Comparison of ENCODE assay signal across 11 cellular contexts in genomic region chr5:139611703-139612584, GRCh38. TPM values are rescaled to one million over a fixed set of nuclear protein-coding genes. Genes with fewer than 3 reads are reported as not detected.
DNase-seq lines count a peak whose midpoint lies in the region; ATAC-seq and TF ChIP-seq lines count a peak whose summit lies in the region.
"Had no signal": no experiment of that assay in that cellular context is flagged by ENCODE, and none has a peak within 500 bp of the region (broad histone marks: within the 10 kb centered on the region; RNA-seq: fewer than 3 reads in every experiment).

No MANE protein-coding gene starts in this region.

- TF ChIP-seq CTCF in SK-N-SH (IDR thresholded peaks at IDR 0.05) (no peak), osteocyte (IDR thresholded peaks at IDR 0.05) (no peak), endothelial cell (IDR thresholded peaks at IDR 0.05; ENCODE audit: unreplicated experiment) (no peak)

- no peak overlapping the region for H3K4me2 ChIP-seq in SK-N-SH

- no peak overlapping the region for H3K4me3 ChIP-seq in SK-N-SH (ENCODE audit: low read depth in 2 of 2, low read length in 1 of 2)
- no peak overlapping the region for H3K4me3 ChIP-seq in naive thymus-derived CD4-positive, alpha-beta T cell (ENCODE audit: low read length)

- DNase-seq in SK-N-SH, result no peak
- no peak for DNase-seq in activated naive CD8-positive, alpha-beta T cell treated with anti-CD3 and anti-CD28 coated beads, Interleukin-2, amount 10 ng/mL, durations not matched to agents 7 days and 5 days
- DNase-seq in naive thymus-derived CD4-positive, alpha-beta T cell, result no peak
- no peak for DNase-seq in DMS79 treated with DMSO at 0.1 percent for 48 hours (lab: John Stamatoyannopoulos, UW)
- DNase-seq in osteocyte (ENCODE audit: extremely low spot score, unreplicated experiment), result no peak
- no peak for DNase-seq in endothelial cell (ENCODE audit: low spot score)
- DNase-seq: Calu3, NCI-H1417 treated with DMSO at 0.1 percent for 48 hours, NCI-H526 had no signal

- ATAC-seq in SK-N-SH treated with all-trans-retinoic acid at 6 μM for 48 hours (peak; percentile 47), GM19463 (IDR thresholded peaks at IDR 0.05; ENCODE audit: unreplicated experiment) (peak; percentile 60)
- ATAC-seq in activated naive CD8-positive, alpha-beta T cell treated with anti-CD3 and anti-CD28 coated beads, Interleukin-2, amount 10 ng/mL, durations not matched to agents 7 days and 5 days (ENCODE audit: low read depth), result peak; percentile 30
- no peak for ATAC-seq in naive thymus-derived CD4-positive, alpha-beta T cell

- peaks cover 8% of the 10 kb centered on the region for H3K36me3 Mint-ChIP-seq in activated naive CD8-positive, alpha-beta T cell treated with anti-CD3 and anti-CD28 coated beads, Interleukin-2, amount 10 ng/mL, durations not matched to agents 7 days and 5 days
- peaks cover 0 to 4% (median 2%) of the 10 kb centered on the region in 5 donors for H3K36me3 Mint-ChIP-seq in naive thymus-derived CD4-positive, alpha-beta T cell
- H3K36me3 Mint-ChIP-seq in osteocyte (ENCODE audit: unreplicated experiment) (peaks cover 20% of the 10 kb centered on the region), endothelial cell (ENCODE audit: low read depth, unreplicated experiment) (peaks cover 18% of the 10 kb centered on the region)

- no peaks in the 10 kb centered on the region for H3K9me2 ChIP-seq in SK-N-SH

- POLR2A ChIA-PET in SK-N-SH (lab: Yijun Ruan, JAX), result no interaction called here
- POLR2A ChIA-PET in activated naive CD8-positive, alpha-beta T cell treated with anti-CD3 and anti-CD28 coated beads, Interleukin-2, amount 10 ng/mL, durations not matched to agents 7 days and 5 days (lab: Charles Lee), result interaction anchor here (2.5 kb wide), 1 partner anchor 51 kb away, joined by 8 read pairs; the partner anchor contains the start of gene UBE2D2
- POLR2A ChIA-PET in naive thymus-derived CD4-positive, alpha-beta T cell (lab: Charles Lee), result interaction anchor here (1.2 kb wide), 1 partner anchor 46 kb away, joined by 3 read pairs; no protein-coding TSS in a partner anchor

- no peak overlapping the region; a peak in 1 of 4 replicates for H3K27ac ChIP-seq in SK-N-SH (ENCODE audit: low read depth in 2 of 2, low read length in 1 of 2)
- no peak overlapping the region for H3K27ac ChIP-seq in naive thymus-derived CD4-positive, alpha-beta T cell (ENCODE audit: low read depth, low read length)

- CTCF ChIA-PET in SK-N-SH (lab: Yijun Ruan, JAX), result interaction anchor here (1.4 to 2.6 kb wide), 3 partner anchors 15 to 154 kb away, joined by 4 to 6 read pairs (median 6); no protein-coding TSS in a partner anchor
- CTCF ChIA-PET in naive thymus-derived CD4-positive, alpha-beta T cell (lab: Charles Lee), result interaction anchor here (0.6 to 1.4 kb wide), 3 partner anchors 11 to 189 kb away, joined by 3 to 9 read pairs (median 3); no protein-coding TSS in a partner anchor

- H3K27ac Mint-ChIP-seq in activated naive CD8-positive, alpha-beta T cell treated with anti-CD3 and anti-CD28 coated beads, Interleukin-2, amount 10 ng/mL, durations not matched to agents 7 days and 5 days, result no peak overlapping the region
- peak overlapping the region in 8 of 9 donors; percentile 7 to 75 (median 56) for H3K27ac Mint-ChIP-seq in naive thymus-derived CD4-positive, alpha-beta T cell
- H3K27ac Mint-ChIP-seq in osteocyte (ENCODE audit: unreplicated experiment) (no peak overlapping the region), endothelial cell (ENCODE audit: unreplicated experiment) (no peak overlapping the region)

- H3K4me1 ChIP-seq in SK-N-SH (ENCODE audit: control insufficient read depth in 1 of 2, insufficient read depth in 2 of 2, low read depth in 1 of 2, low read length in 1 of 2), result no peaks in the 10 kb centered on the region
- peaks cover 0 to 4% of the 10 kb centered on the region in 2 donors for H3K4me1 ChIP-seq in naive thymus-derived CD4-positive, alpha-beta T cell (ENCODE audit: control insufficient read depth in 2 of 2, insufficient read depth in 2 of 2, low read length in 2 of 2)

- H3K27me3 ChIP-seq in SK-N-SH (ENCODE audit: insufficient read depth), result no peaks in the 10 kb centered on the region
- H3K27me3 ChIP-seq in naive thymus-derived CD4-positive, alpha-beta T cell (ENCODE audit: control insufficient read depth in 2 of 2, insufficient read depth in 2 of 2, low read length in 2 of 2), result no peaks in the 10 kb centered on the region

- no peaks in the 10 kb centered on the region for H3K9me3 ChIP-seq in SK-N-SH
- H3K9me3 ChIP-seq in naive thymus-derived CD4-positive, alpha-beta T cell (ENCODE audit: control insufficient read depth in 2 of 3, low read length in 3 of 3), result no peaks in the 10 kb centered on the region

- intact Hi-C loops in naive thymus-derived CD4-positive, alpha-beta T cell (cut with micrococcal nuclease), result loop anchor here (5.0 kb wide), 1 partner anchor 35 kb away; no protein-coding TSS in a partner anchor

- H3K9ac ChIP-seq in SK-N-SH, result no peak overlapping the region

- H3K4me3 Mint-ChIP-seq in activated naive CD8-positive, alpha-beta T cell treated with anti-CD3 and anti-CD28 coated beads, Interleukin-2, amount 10 ng/mL, durations not matched to agents 7 days and 5 days, result no peak overlapping the region
- H3K4me3 Mint-ChIP-seq in naive thymus-derived CD4-positive, alpha-beta T cell, result no peak overlapping the region
- H3K4me3 Mint-ChIP-seq in osteocyte (ENCODE audit: unreplicated experiment) (no peak overlapping the region), endothelial cell (ENCODE audit: unreplicated experiment) (no peak overlapping the region)

- TF ChIP-seq RAD21 in SK-N-SH (IDR thresholded peaks at IDR 0.05; ENCODE audit: low read length), result no peak

- H3K79me2 ChIP-seq in SK-N-SH (ENCODE audit: insufficient read depth), result peaks cover 94% of the 10 kb centered on the region

- peaks cover 28% of the 10 kb centered on the region for H4K20me1 ChIP-seq in SK-N-SH (ENCODE audit: insufficient read depth)

- TF ChIP-seq EP300 in SK-N-SH (IDR thresholded peaks at IDR 0.05; ENCODE audit: borderline replicate concordance in 1 of 2, low read depth in 1 of 2, low read length in 1 of 2), result no peak

- H3K4me1 Mint-ChIP-seq in activated naive CD8-positive, alpha-beta T cell treated with anti-CD3 and anti-CD28 coated beads, Interleukin-2, amount 10 ng/mL, durations not matched to agents 7 days and 5 days, result peaks cover 11% of the 10 kb centered on the region
- peaks cover 7 to 48% (median 30%) of the 10 kb centered on the region in 7 donors for H3K4me1 Mint-ChIP-seq in naive thymus-derived CD4-positive, alpha-beta T cell
- H3K4me1 Mint-ChIP-seq in osteocyte (ENCODE audit: unreplicated experiment), result peaks cover 6% of the 10 kb centered on the region
- H3K4me1 Mint-ChIP-seq in endothelial cell (ENCODE audit: unreplicated experiment), result no peaks in the 10 kb centered on the region

- peaks cover 13 to 22% of the 10 kb centered on the region in 2 experiments for H3K36me3 ChIP-seq in SK-N-SH (replicated peaks in 1 of 2; ENCODE audit: control insufficient read depth in 1 of 2, insufficient read depth in 2 of 2, low read length in 1 of 2)
- H3K36me3 ChIP-seq in naive thymus-derived CD4-positive, alpha-beta T cell (ENCODE audit: control insufficient read depth in 2 of 3, insufficient read depth in 3 of 3, low read length in 3 of 3), result peaks cover 0 to 23% (median 6%) of the 10 kb centered on the region in 3 experiments

- H3F3A ChIP-seq in SK-N-SH (replicated peaks; ENCODE audit: insufficient read depth), result peaks cover 15% of the 10 kb centered on the region

- H3K9me3 Mint-ChIP-seq in activated naive CD8-positive, alpha-beta T cell treated with anti-CD3 and anti-CD28 coated beads, Interleukin-2, amount 10 ng/mL, durations not matched to agents 7 days and 5 days, result no peaks in the 10 kb centered on the region
- H3K9me3 Mint-ChIP-seq in naive thymus-derived CD4-positive, alpha-beta T cell, result no peaks in the 10 kb centered on the region
- no peaks in the 10 kb centered on the region for H3K9me3 Mint-ChIP-seq in osteocyte (ENCODE audit: unreplicated experiment)
- H3K9me3 Mint-ChIP-seq in endothelial cell (ENCODE audit: unreplicated experiment), result no peaks in the 10 kb centered on the region

- H2AFZ ChIP-seq in SK-N-SH (ENCODE audit: low read depth), result no peak overlapping the region

- 91% methylated on average over 5 of the region's 5 CpGs for WGBS in SK-N-SH (ENCODE audit: low lambda C conversion rate)

- no peaks in the 10 kb centered on the region for H3K27me3 Mint-ChIP-seq in activated naive CD8-positive, alpha-beta T cell treated with anti-CD3 and anti-CD28 coated beads, Interleukin-2, amount 10 ng/mL, durations not matched to agents 7 days and 5 days
- H3K27me3 Mint-ChIP-seq in naive thymus-derived CD4-positive, alpha-beta T cell, result no peaks in the 10 kb centered on the region
- no peaks in the 10 kb centered on the region for H3K27me3 Mint-ChIP-seq in osteocyte (ENCODE audit: unreplicated experiment)
- no peaks in the 10 kb centered on the region for H3K27me3 Mint-ChIP-seq in endothelial cell (ENCODE audit: unreplicated experiment)

TF ChIP-seq in SK-N-SH treated with all-trans-retinoic acid at 6 μM for 48 hours, 23 proteins besides CTCF, POLR2A, EP300 and RAD21 (continues in another document):
- no peak for TF ChIP-seq BACH2 (CRISPR knock-in tag; IDR thresholded peaks at IDR 0.05; ENCODE audit: borderline replicate concordance)

TF ChIP-seq in SK-N-SH, 30 proteins besides CTCF, POLR2A, EP300 and RAD21 (continues in another document):
- TF ChIP-seq NRF1 (IDR thresholded peaks at IDR 0.05; ENCODE audit: low read depth, low read length), result no peak
- TF ChIP-seq SIN3A (IDR thresholded peaks at IDR 0.05; ENCODE audit: borderline replicate concordance, low read depth, low read length), result no peak

RNA-seq across cellular contexts. Expression of gene CXXC5, which starts 36.2 kb away (rescaled TPM):
- polyA plus RNA-seq in SK-N-SH (2012; rRNA removed), result 47.4 and 52.9 TPM in 2 replicates
- polyA plus RNA-seq in SK-N-SH (2012; cell fraction: cytosol; rRNA removed), result 32.6 and 46.5 TPM in 2 replicates
- 35.1 and 38.6 TPM in 2 replicates for polyA plus RNA-seq in SK-N-SH (2012; cell fraction: nucleus; rRNA removed)
- total RNA-seq in activated naive CD8-positive, alpha-beta T cell treated with anti-CD3 and anti-CD28 coated beads, Interleukin-2, amount 10 ng/mL, durations not matched to agents 7 days and 5 days, result 1 to 10 TPM; 3.5 to 4.6 TPM
- 10 to 100 TPM in 1 of 5 experiments, 1 to 10 TPM in 3, under 1 TPM in 1; 0.73 to 21.4 (median 3.5) TPM for total RNA-seq in naive thymus-derived CD4-positive, alpha-beta T cell
- polyA plus RNA-seq in naive thymus-derived CD4-positive, alpha-beta T cell, result 1 to 10 TPM; 1.7 to 2.2 TPM
- total RNA-seq in osteocyte, result 239 and 259 TPM in 2 replicates
- total RNA-seq in endothelial cell (ENCODE audit: unreplicated experiment), result 37.3 TPM

RNA-seq across cellular contexts. Expression of gene UBE2D2, which starts 50.8 kb away (rescaled TPM):
- polyA plus RNA-seq in SK-N-SH (2012; rRNA removed), result 22.8 and 24.5 TPM in 2 replicates
- 37.4 and 56.8 TPM in 2 replicates for polyA plus RNA-seq in SK-N-SH (2012; cell fraction: cytosol; rRNA removed)
- 17.7 and 24.5 TPM in 2 replicates for polyA plus RNA-seq in SK-N-SH (2012; cell fraction: nucleus; rRNA removed)
- total RNA-seq in activated naive CD8-positive, alpha-beta T cell treated with anti-CD3 and anti-CD28 coated beads, Interleukin-2, amount 10 ng/mL, durations not matched to agents 7 days and 5 days, result 100 to 1,000 TPM; 200 to 217 TPM
- 100 to 1,000 TPM; 145 to 214 (median 184) TPM for total RNA-seq in naive thymus-derived CD4-positive, alpha-beta T cell
- polyA plus RNA-seq in naive thymus-derived CD4-positive, alpha-beta T cell, result 100 to 1,000 TPM; 320 to 343 TPM
- total RNA-seq in osteocyte (114 and 127 TPM in 2 replicates), endothelial cell (ENCODE audit: unreplicated experiment) (214 TPM)

Comparison
In these comparisons a context has a peak if more than half of its experiments do, and no peak if none do; other contexts are left out.
1. H3K27ac Mint-ChIP-seq: peak in naive thymus-derived CD4-positive, alpha-beta T cell (8 of 9); none in activated naive CD8-positive, alpha-beta T cell treated with anti-CD3 and anti-CD28 coated beads, Interleukin-2, amount 10 ng/mL, durations not matched to agents 7 days and 5 days (single experiment), osteocyte (single experiment) and endothelial cell (single experiment).